ENCODE assay signal across 8 cellular contexts in genomic region chr15:40755821-40756220, GRCh38.
DNase-seq lines count a peak whose midpoint lies in the region; ATAC-seq, FAIRE-seq and TF ChIP-seq lines count a peak whose summit lies in the region.

No MANE protein-coding gene starts in this region.

- peaks cover 5% of the 10 kb centered on the region in 2 donors for H3K4me1 ChIP-seq in mucosa of rectum (ENCODE audit: control insufficient read depth in 2 of 2, insufficient read depth in 2 of 2, low read length in 2 of 2)

- H3K27me3 Mint-ChIP-seq in activated naive CD8-positive, alpha-beta T cell treated with anti-CD3 and anti-CD28 coated beads, Interleukin-2, amount 50 U/mL, for 24 hours, result no peaks in the 10 kb centered on the region

- H3K36me3 ChIP-seq in mucosa of rectum (ENCODE audit: control insufficient read depth in 2 of 2, insufficient read depth in 2 of 2, low read length in 2 of 2), result peaks cover 14 to 20% of the 10 kb centered on the region in 2 donors

- POLR2A ChIA-PET in AG04449 (lab: Yijun Ruan, JAX), result no interaction called here

- H3K9me3 ChIP-seq in mucosa of rectum (ENCODE audit: control insufficient read depth in 2 of 2, low read length in 2 of 2), result no peaks in the 10 kb centered on the region

- no peaks in the 10 kb centered on the region for H3K9me3 Mint-ChIP-seq in activated naive CD8-positive, alpha-beta T cell treated with anti-CD3 and anti-CD28 coated beads, Interleukin-2, amount 50 U/mL, for 24 hours

- H3K4me3 ChIP-seq in AG04449 (ENCODE audit: low read depth, low read length) (peak overlapping the region; percentile 92; the same call in 1 of the 2 replicates), HL-60 (replicated peaks; ENCODE audit: insufficient read depth, low read length) (no peak overlapping the region), mucosa of rectum (ENCODE audit: low read length in 2 of 2) (peak overlapping the region; percentile 89 to 98)

- H3K27me3 ChIP-seq in HL-60 (ENCODE audit: insufficient read depth, poor library complexity, severe bottlenecking) (no peaks in the 10 kb centered on the region), mucosa of rectum (ENCODE audit: control insufficient read depth in 2 of 2, insufficient read depth in 2 of 2, low read length in 2 of 2) (no peaks in the 10 kb centered on the region)

- peaks cover 32% of the 10 kb centered on the region for H3K4me1 Mint-ChIP-seq in activated naive CD8-positive, alpha-beta T cell treated with anti-CD3 and anti-CD28 coated beads, Interleukin-2, amount 50 U/mL, for 24 hours

- peak overlapping the region; percentile 85 to 92 for H3K9ac ChIP-seq in mucosa of rectum (ENCODE audit: low read depth in 1 of 2, low read length in 2 of 2)

- H3K4me3 Mint-ChIP-seq in activated naive CD8-positive, alpha-beta T cell treated with anti-CD3 and anti-CD28 coated beads, Interleukin-2, amount 50 U/mL, for 24 hours, result peak overlapping the region; percentile 88

- no peak for FAIRE-seq in H54 (lab: Jason Lieb, UNC)

- TF ChIP-seq POLR2A in H54 (IDR thresholded peaks at IDR 0.05; ENCODE audit: low read depth, low read length), result no peak

- H3K27ac ChIP-seq in HL-60 (replicated peaks) (peak overlapping the region; percentile 94), mucosa of rectum (ENCODE audit: low read depth in 2 of 2, low read length in 2 of 2) (peak overlapping the region in 1 of 2 donors; percentile 94)

- CTCF ChIA-PET in AG04449 (lab: Yijun Ruan, JAX), result interaction anchor here (0.9 kb wide), 1 partner anchor 9 kb away, joined by 3 read pairs; no protein-coding TSS in a partner anchor

- TF ChIP-seq CTCF in AG04449 (IDR thresholded peaks at IDR 0.05; ENCODE audit: insufficient read depth, low read length, missing control alignments), result no peak
- TF ChIP-seq CTCF in HL-60 (IDR thresholded peaks at IDR 0.05; ENCODE audit: insufficient read depth, low read length), result no peak

- H3K27ac Mint-ChIP-seq in activated naive CD8-positive, alpha-beta T cell treated with anti-CD3 and anti-CD28 coated beads, Interleukin-2, amount 50 U/mL, for 24 hours, result peak overlapping the region; percentile 98

- H3K36me3 Mint-ChIP-seq in activated naive CD8-positive, alpha-beta T cell treated with anti-CD3 and anti-CD28 coated beads, Interleukin-2, amount 50 U/mL, for 24 hours (ENCODE audit: low read depth), result peaks cover 12% of the 10 kb centered on the region

- DNase-seq in AG04449 (ENCODE audit: low read depth, low spot score) (no peak), HL-60 (ENCODE audit: low read depth in 1 of 2, low spot score in 1 of 2) (no peak), UCSD-AML1 (lab: John Stamatoyannopoulos, UW; ENCODE audit: unreplicated experiment) (no peak), H54 (ENCODE audit: insufficient read length, low spot score) (no peak)
- peak; percentile 36 for DNase-seq in activated naive CD8-positive, alpha-beta T cell treated with anti-CD3 and anti-CD28 coated beads, Interleukin-2, amount 50 U/mL, for 24 hours
- DNase-seq in activated effector memory CD4-positive, alpha-beta T cell treated with Interleukin-2 at 50 U/mL for 16 hours, result no peak

- no peak for ATAC-seq in activated naive CD8-positive, alpha-beta T cell treated with anti-CD3 and anti-CD28 coated beads, Interleukin-2, amount 50 U/mL, for 24 hours
- ATAC-seq in GM21619 (IDR thresholded peaks at IDR 0.05; ENCODE audit: unreplicated experiment), result no peak
